ENCODE assay signal across 10 cellular contexts in the genomic region with DNA sequence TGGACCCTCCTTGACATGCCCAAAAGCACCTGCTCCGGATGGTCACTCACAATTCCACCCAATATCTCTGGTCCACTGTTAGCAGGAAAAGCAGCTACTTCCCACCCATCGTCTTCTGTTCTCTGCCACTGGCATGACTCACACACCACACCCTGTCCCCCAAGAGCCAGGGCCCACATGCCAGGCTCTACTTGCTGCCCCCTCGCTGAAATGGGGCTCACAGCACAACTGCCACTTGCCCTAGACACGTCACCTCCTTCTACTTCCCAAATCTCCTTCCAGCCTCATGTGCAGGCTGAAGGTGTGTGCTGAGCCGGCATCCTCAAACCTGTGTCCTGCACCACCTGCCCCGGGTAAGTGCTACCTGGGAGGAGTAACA.
DNase-seq lines count a peak whose midpoint lies in the region; ATAC-seq and TF ChIP-seq lines count a peak whose summit lies in the region.
"Had no signal": no experiment of that assay in that cellular context is flagged by ENCODE, and none has a peak within 500 bp of the region (broad histone marks: within the 10 kb centered on the region; RNA-seq: fewer than 3 reads in every experiment).

No MANE protein-coding gene starts in this region.

- CTCF ChIA-PET in activated naive CD4-positive, alpha-beta T cell treated with anti-CD3 and anti-CD28 coated beads, Interleukin-2, amount 10 ng/mL, durations not matched to agents 7 days and 5 days (lab: Charles Lee), result no interaction called here
- CTCF ChIA-PET in activated CD4-positive, alpha-beta memory T cell treated with anti-CD3 and anti-CD28 coated beads for 36 hours (lab: Charles Lee), result no interaction called here

- peak overlapping the region in 1 of 2 donors; percentile 50 for H3K4me3 Mint-ChIP-seq in CD14-positive monocyte
- H3K4me3 Mint-ChIP-seq in activated naive CD4-positive, alpha-beta T cell treated with anti-CD3 and anti-CD28 coated beads, Interleukin-2, amount 10 ng/mL, durations not matched to agents 7 days and 5 days, result no peak overlapping the region
- no peak overlapping the region for H3K4me3 Mint-ChIP-seq in activated CD4-positive, alpha-beta memory T cell treated with anti-CD3 and anti-CD28 coated beads for 36 hours
- H3K4me3 Mint-ChIP-seq: naive thymus-derived CD4-positive, alpha-beta T cell had no signal

- peaks cover 0 to 4% (median 0%) of the 10 kb centered on the region in 7 donors for H3K9me3 Mint-ChIP-seq in CD14-positive monocyte
- no peaks in the 10 kb centered on the region for H3K9me3 Mint-ChIP-seq in activated naive CD4-positive, alpha-beta T cell treated with anti-CD3 and anti-CD28 coated beads, Interleukin-2, amount 10 ng/mL, durations not matched to agents 7 days and 5 days
- H3K9me3 Mint-ChIP-seq in activated CD4-positive, alpha-beta memory T cell treated with anti-CD3 and anti-CD28 coated beads for 36 hours, result no peaks in the 10 kb centered on the region

- ATAC-seq in GM21528 (IDR thresholded peaks at IDR 0.05; ENCODE audit: low FRiP score, unreplicated experiment) (peak; percentile 11), left ventricle myocardium superior (peak; percentile 8)
- ATAC-seq: naive thymus-derived CD4-positive, alpha-beta T cell had no signal

- POLR2A ChIA-PET in activated CD4-positive, alpha-beta memory T cell treated with anti-CD3 and anti-CD28 coated beads for 36 hours (lab: Charles Lee), result no interaction called here

- peaks cover 44% of the 10 kb centered on the region for H3K4me1 Mint-ChIP-seq in CD14-positive monocyte
- H3K4me1 Mint-ChIP-seq in activated naive CD4-positive, alpha-beta T cell treated with anti-CD3 and anti-CD28 coated beads, Interleukin-2, amount 10 ng/mL, durations not matched to agents 7 days and 5 days, result no peaks in the 10 kb centered on the region
- no peaks in the 10 kb centered on the region for H3K4me1 Mint-ChIP-seq in activated CD4-positive, alpha-beta memory T cell treated with anti-CD3 and anti-CD28 coated beads for 36 hours (ENCODE audit: low read depth)

- H3K27ac Mint-ChIP-seq in CD14-positive monocyte, result peak overlapping the region; percentile 37 to 92 (median 89)
- H3K27ac Mint-ChIP-seq in activated naive CD4-positive, alpha-beta T cell treated with anti-CD3 and anti-CD28 coated beads, Interleukin-2, amount 10 ng/mL, durations not matched to agents 7 days and 5 days, result no peak overlapping the region
- no peak overlapping the region for H3K27ac Mint-ChIP-seq in activated CD4-positive, alpha-beta memory T cell treated with anti-CD3 and anti-CD28 coated beads for 36 hours
- H3K27ac Mint-ChIP-seq: naive thymus-derived CD4-positive, alpha-beta T cell had no signal

- DNase-seq in CD14-positive monocyte (ENCODE audit: low spot score) (peak; percentile 63), HUDEP-2 (lab: John Stamatoyannopoulos, UW; ENCODE audit: unreplicated experiment in 76 of 76) (peak in 39 of 76 experiments; percentile 2 to 62 (median 24)), left ventricle myocardium superior (no peak), NCI-H2227 (lab: John Stamatoyannopoulos, UW; ENCODE audit: unreplicated experiment) (no peak), DMS53 treated with DMSO at 0.1 percent for 48 hours (lab: John Stamatoyannopoulos, UW; ENCODE audit: unreplicated experiment) (no peak)
- DNase-seq in activated naive CD4-positive, alpha-beta T cell treated with anti-CD3 and anti-CD28 coated beads, Interleukin-2, amount 10 ng/mL, durations not matched to agents 7 days and 5 days, result no peak
- no peak for DNase-seq in activated CD4-positive, alpha-beta memory T cell treated with anti-CD3 and anti-CD28 coated beads for 36 hours
- DNase-seq: naive thymus-derived CD4-positive, alpha-beta T cell; NCI-H1092 had no signal

- TF ChIP-seq CTCF in CD14-positive monocyte (IDR thresholded peaks at IDR 0.05), result no peak

- peaks cover 0 to 1% of the 10 kb centered on the region in 2 donors for H3K36me3 Mint-ChIP-seq in CD14-positive monocyte
- H3K36me3 Mint-ChIP-seq in activated naive CD4-positive, alpha-beta T cell treated with anti-CD3 and anti-CD28 coated beads, Interleukin-2, amount 10 ng/mL, durations not matched to agents 7 days and 5 days, result no peaks in the 10 kb centered on the region
- no peaks in the 10 kb centered on the region for H3K36me3 Mint-ChIP-seq in activated CD4-positive, alpha-beta memory T cell treated with anti-CD3 and anti-CD28 coated beads for 36 hours
- H3K36me3 Mint-ChIP-seq: naive thymus-derived CD4-positive, alpha-beta T cell had no signal

- intact Hi-C loops in CD14-positive monocyte (cut with micrococcal nuclease), result no loop called here
- intact Hi-C loops in left ventricle myocardium superior (cut with micrococcal nuclease), result no loop called here
- intact Hi-C loops in activated CD4-positive, alpha-beta memory T cell treated with anti-CD3 and anti-CD28 coated beads for 36 hours (cut with micrococcal nuclease), result no loop called here

- no peaks in the 10 kb centered on the region for H3K27me3 Mint-ChIP-seq in CD14-positive monocyte (ENCODE audit: low read depth in 3 of 3)
- H3K27me3 Mint-ChIP-seq in activated naive CD4-positive, alpha-beta T cell treated with anti-CD3 and anti-CD28 coated beads, Interleukin-2, amount 10 ng/mL, durations not matched to agents 7 days and 5 days, result peaks cover 8% of the 10 kb centered on the region
- peaks cover 7% of the 10 kb centered on the region for H3K27me3 Mint-ChIP-seq in activated CD4-positive, alpha-beta memory T cell treated with anti-CD3 and anti-CD28 coated beads for 36 hours

Comparison
In these comparisons a context has a peak if more than half of its experiments do, and no peak if none do; other contexts are left out.
1. DNase-seq: peak in CD14-positive monocyte (single experiment) and HUDEP-2 (39 of 76); none in left ventricle myocardium superior (single experiment), NCI-H2227 (single experiment), activated naive CD4-positive, alpha-beta T cell treated with anti-CD3 and anti-CD28 coated beads, Interleukin-2, amount 10 ng/mL, durations not matched to agents 7 days and 5 days (single experiment), activated CD4-positive, alpha-beta memory T cell treated with anti-CD3 and anti-CD28 coated beads for 36 hours (single experiment) and DMS53 treated with DMSO at 0.1 percent for 48 hours (single experiment).
2. H3K27ac Mint-ChIP-seq: peak in CD14-positive monocyte (7 of 7); none in activated naive CD4-positive, alpha-beta T cell treated with anti-CD3 and anti-CD28 coated beads, Interleukin-2, amount 10 ng/mL, durations not matched to agents 7 days and 5 days (single experiment) and activated CD4-positive, alpha-beta memory T cell treated with anti-CD3 and anti-CD28 coated beads for 36 hours (single experiment).